ENCODE assay signal across 22 cellular contexts in the genomic region with DNA sequence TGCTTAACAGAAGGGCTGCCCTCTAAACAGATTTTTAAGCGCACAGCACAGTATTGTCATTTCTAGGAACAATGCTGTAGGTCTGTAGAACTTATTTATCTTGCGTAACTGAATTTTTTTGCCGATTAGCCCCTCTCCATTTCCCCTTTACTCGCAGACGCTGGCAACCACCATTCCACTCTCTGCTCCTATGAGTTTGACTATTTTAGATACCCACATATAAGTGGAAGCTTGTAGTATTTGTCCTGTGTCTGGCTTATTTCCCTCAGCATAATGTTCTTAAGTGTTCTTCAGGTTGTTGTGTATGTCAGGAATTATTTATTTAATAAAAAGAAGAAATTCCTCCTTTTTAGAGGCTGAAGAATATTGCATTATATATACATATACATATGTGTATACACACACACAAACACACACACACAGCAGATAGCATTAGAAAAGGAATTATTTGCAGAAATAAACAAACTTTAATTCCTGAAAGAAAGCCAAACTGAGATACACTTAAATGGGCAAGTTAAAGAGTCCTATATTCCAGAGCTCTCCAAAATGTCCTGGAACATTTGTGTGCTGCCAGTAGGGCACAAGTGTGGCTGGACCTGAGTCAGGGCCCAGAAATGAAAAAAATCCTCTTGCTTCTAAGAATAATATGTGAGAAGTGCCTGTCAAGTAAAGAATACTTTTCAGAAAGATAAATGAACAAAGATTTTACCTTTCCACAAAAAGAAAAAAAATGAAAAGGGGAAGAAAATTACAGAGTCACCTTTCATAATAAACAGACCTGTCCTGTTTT.
"Had no signal": no experiment of that assay in that cellular context is flagged by ENCODE, and none has a peak within 500 bp of the region (broad histone marks: within the 10 kb centered on the region; RNA-seq: fewer than 3 reads in every experiment).

No MANE protein-coding gene starts in this region.

- H3K27ac Mint-ChIP-seq: activated B cell treated with CpG ODN at 0.5 μM for 24 hours; activated naive CD8-positive, alpha-beta T cell treated with anti-CD3 and anti-CD28 coated beads for 36 hours; endodermal cell; memory B cell; nephron; T-helper 17 cell; type B pancreatic cell had no signal

- DNase-seq: activated B cell treated with CpG ODN at 0.5 μM for 24 hours; activated CD4-positive, alpha-beta T cell treated with anti-CD3 and anti-CD28 coated beads for 4 hours; activated CD4-positive, alpha-beta T cell treated with anti-CD3 and anti-CD28 coated beads, Interleukin-2, amount 50 U/mL, for 48 hours; activated naive CD4-positive, alpha-beta T cell treated with Interleukin-2 at 50 U/mL for 16 hours; activated naive CD8-positive, alpha-beta T cell treated with anti-CD3 and anti-CD28 coated beads for 36 hours; activated T-cell treated with anti-CD3 and anti-CD28 coated beads, Interleukin-2, amount 50 U/mL, for 48 hours; amniotic stem cell; cerebellar nuclear complex; endodermal cell; kidney; pancreas; spleen; stimulated activated CD4-positive, alpha-beta T cell treated with anti-CD3 and anti-CD28 coated beads, Interleukin-4, amount 100 ng/mL, for 1 hour; stimulated activated naive CD4-positive, alpha-beta T cell; SW 1271; T-helper 17 cell; testis had no signal

- H3K9me3 Mint-ChIP-seq: activated B cell treated with CpG ODN at 0.5 μM for 24 hours; activated naive CD8-positive, alpha-beta T cell treated with anti-CD3 and anti-CD28 coated beads for 36 hours; memory B cell; nephron; type B pancreatic cell had no signal

- H3K4me3 Mint-ChIP-seq: activated B cell treated with CpG ODN at 0.5 μM for 24 hours; activated naive CD8-positive, alpha-beta T cell treated with anti-CD3 and anti-CD28 coated beads for 36 hours; endodermal cell; memory B cell; nephron; T-helper 17 cell; type B pancreatic cell had no signal

- H3K36me3 Mint-ChIP-seq: activated naive CD8-positive, alpha-beta T cell treated with anti-CD3 and anti-CD28 coated beads for 36 hours; type B pancreatic cell had no signal

- H3K27me3 Mint-ChIP-seq: type B pancreatic cell had no signal

- ATAC-seq: left lobe of liver, pancreas, sciatic nerve, T-helper 17 cell had no signal
